Comparison of ENCODE assay signal across 23 cellular contexts in the genomic region with DNA sequence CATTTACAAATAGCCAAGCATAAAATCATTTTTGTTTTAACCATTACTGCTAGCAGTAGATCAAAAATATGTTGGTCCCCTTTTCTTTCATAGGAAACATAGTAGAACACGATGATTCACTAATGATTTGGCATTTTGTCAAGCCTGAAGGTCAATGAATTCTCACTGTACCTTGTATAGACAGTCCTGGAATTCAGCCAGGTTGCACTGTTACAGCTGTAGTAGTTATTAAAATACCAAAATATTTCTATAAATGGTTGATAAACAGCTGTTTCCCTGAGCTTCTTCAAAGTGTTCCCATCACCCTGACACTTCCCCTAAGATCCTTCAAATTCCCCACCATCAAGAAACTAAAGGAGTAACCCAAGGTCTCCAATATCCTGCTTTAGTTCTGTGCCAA.
A peak's percentile ranks its signal among the peaks of the same experiment; 100 is the strongest.
DNase-seq lines count a peak whose midpoint lies in the region; FAIRE-seq and TF ChIP-seq lines count a peak whose summit lies in the region.
"Had no signal": no experiment of that assay in that cellular context is flagged by ENCODE, and none has a peak within 500 bp of the region (broad histone marks: within the 10 kb centered on the region; RNA-seq: fewer than 3 reads in every experiment).

No MANE protein-coding gene starts in this region.

- intact Hi-C loops in endothelial cell of umbilical vein (cut with micrococcal nuclease), result no loop called here

- no peak for TF ChIP-seq CTCF in endothelial cell of umbilical vein (IDR thresholded peaks at IDR 0.05; ENCODE audit: extremely low read depth in 1 of 2, insufficient read depth in 1 of 2, low read depth in 1 of 2, low read length in 2 of 2)

- BruUV-seq in endothelial cell of umbilical vein (replicated peaks; lab: Mats Ljungman, UMichigan), result no TSS peak

- CTCF ChIA-PET in endothelial cell of umbilical vein (lab: Charles Lee), result no interaction called here

- no peak overlapping the region for H3K27ac ChIP-seq in endothelial cell of umbilical vein (ENCODE audit: insufficient read depth, low read depth, low read length)
- H3K27ac ChIP-seq: ascending aorta, SK-N-MC had no signal

- TF ChIP-seq POLR2A in endothelial cell of umbilical vein (IDR thresholded peaks at IDR 0.05; ENCODE audit: low read depth, low read length), result no peak

- H2AFZ ChIP-seq in endothelial cell of umbilical vein (ENCODE audit: low read depth, low read length), result no peak overlapping the region

- H3K4me3 ChIP-seq in endothelial cell of umbilical vein (replicated peaks in 1 of 3; ENCODE audit: insufficient read depth in 1 of 3, low read depth in 1 of 3, low read length in 3 of 3), result no peak overlapping the region
- H3K4me3 ChIP-seq: ascending aorta, heart left ventricle, SK-N-MC had no signal

- no peaks in the 10 kb centered on the region for H3K36me3 ChIP-seq in endothelial cell of umbilical vein (ENCODE audit: control insufficient read depth in 2 of 2, extremely low read depth in 1 of 2, insufficient read depth in 2 of 2, low read length in 2 of 2)
- H3K36me3 ChIP-seq: ascending aorta had no signal

- H3K79me2 ChIP-seq in endothelial cell of umbilical vein (ENCODE audit: control insufficient read depth, insufficient read depth, low read length), result no peaks in the 10 kb centered on the region

- H3K4me1 ChIP-seq in endothelial cell of umbilical vein (ENCODE audit: control insufficient read depth, extremely low read depth, insufficient read depth, low read length), result no peaks in the 10 kb centered on the region
- H3K4me1 ChIP-seq: ascending aorta had no signal

- POLR2A ChIA-PET in endothelial cell of umbilical vein (lab: Charles Lee), result no interaction called here

- H3K9ac ChIP-seq in endothelial cell of umbilical vein (replicated peaks; ENCODE audit: extremely low read depth, insufficient read depth, low read length), result no peak overlapping the region

- no peaks in the 10 kb centered on the region for H3K27me3 ChIP-seq in endothelial cell of umbilical vein (ENCODE audit: control insufficient read depth in 2 of 2, insufficient read depth in 2 of 2, low read length in 2 of 2)
- H3K27me3 ChIP-seq: ascending aorta, heart left ventricle had no signal

- no peak overlapping the region for H3K4me2 ChIP-seq in endothelial cell of umbilical vein (ENCODE audit: insufficient read depth, low read length)

- no peaks in the 10 kb centered on the region for H3K9me1 ChIP-seq in endothelial cell of umbilical vein (replicated peaks; ENCODE audit: control insufficient read depth, extremely low read depth, insufficient read depth, low read length)

- DNase-seq in NCI-H1694 (lab: John Stamatoyannopoulos, UW) (peak; percentile 16), NCI-H1694 treated with DMSO at 0.1 percent for 48 hours (lab: John Stamatoyannopoulos, UW) (no peak), RCC 7860 (ENCODE audit: low spot score) (no peak), endothelial cell of umbilical vein (ENCODE audit: low read depth, low spot score) (peak; percentile 1), renal cortical epithelial cell (ENCODE audit: low read depth) (peak; percentile 7), NCI-H2171 treated with DMSO at 0.1 percent for 48 hours (lab: John Stamatoyannopoulos, UW) (no peak), NCI-H748 (lab: John Stamatoyannopoulos, UW; ENCODE audit: unreplicated experiment) (no peak), SW 1271 (lab: John Stamatoyannopoulos, UW) (no peak)
- DNase-seq: activated CD4-positive, alpha-beta T cell treated with anti-CD3 and anti-CD28 coated beads for 48 hours; activated CD8-positive, alpha-beta memory T cell treated with anti-CD3 and anti-CD28 coated beads, Interleukin-2, amount 50 U/mL, for 48 hours; activated gamma-delta T cell treated with Interleukin-2 at 50 U/mL for 16 hours; DMS153; erythroblast; GOT3; NCI-H1092 treated with DMSO at 0.1 percent for 48 hours; NCI-H226; retina; stimulated activated naive CD8-positive, alpha-beta T cell treated with anti-CD3 and anti-CD28 coated beads, Interleukin-15, Interleukin-2, amounts not matched to agents 100 U/mL and 50 U/mL, for 24 hours; T1000 had no signal

- FAIRE-seq in RCC 7860 (lab: Jason Lieb, UNC) (peak; percentile 31), endothelial cell of umbilical vein (lab: Jason Lieb, UNC) (no peak)
- FAIRE-seq: islet of Langerhans had no signal

- dilution Hi-C loops in endothelial cell of umbilical vein (cut with MboI; ENCODE audit: extremely low pct_ligation_motif_present, low sequenced_read_pairs), result no loop called here

- no peaks in the 10 kb centered on the region for H4K20me1 ChIP-seq in endothelial cell of umbilical vein (replicated peaks; ENCODE audit: control insufficient read depth, extremely low read depth, insufficient read depth, low read length)

- no peaks in the 10 kb centered on the region for H3K9me3 ChIP-seq in endothelial cell of umbilical vein (replicated peaks; ENCODE audit: control insufficient read depth, insufficient read depth, low read length)
- H3K9me3 ChIP-seq: ascending aorta had no signal

TF ChIP-seq in endothelial cell of umbilical vein, 7 proteins besides CTCF, POLR2A, EP300 and RAD21:
- TF ChIP-seq, protein P1, sequence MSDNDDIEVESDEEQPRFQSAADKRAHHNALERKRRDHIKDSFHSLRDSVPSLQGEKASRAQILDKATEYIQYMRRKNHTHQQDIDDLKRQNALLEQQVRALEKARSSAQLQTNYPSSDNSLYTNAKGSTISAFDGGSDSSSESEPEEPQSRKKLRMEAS (IDR thresholded peaks at IDR 0.05; ENCODE audit: insufficient read depth, insufficient read length), result no peak
- TF ChIP-seq POLR2AphosphoS5 (IDR thresholded peaks at IDR 0.05; ENCODE audit: insufficient read depth, low read depth, low read length) (no peak), EZH2 (IDR thresholded peaks at IDR 0.05; ENCODE audit: borderline replicate concordance, low read depth, low read length, severe bottlenecking) (no peak), GATA2 (IDR thresholded peaks at IDR 0.05; ENCODE audit: insufficient read depth, insufficient read length, low read depth, low read length) (no peak), MYC (IDR thresholded peaks at IDR 0.05; ENCODE audit: low read depth, low read length) (no peak), FOS (IDR thresholded peaks at IDR 0.05; ENCODE audit: borderline replicate concordance, insufficient read depth, low read length) (no peak), JUN (IDR thresholded peaks at IDR 0.05; ENCODE audit: borderline replicate concordance, insufficient read depth, insufficient read length, low read depth) (no peak)

Comparison
In these comparisons a context has a peak if more than half of its experiments do, and no peak if none do; other contexts are left out.
1. DNase-seq: peak in NCI-H1694 (single experiment), endothelial cell of umbilical vein (single experiment) and renal cortical epithelial cell (single experiment); none in NCI-H1694 treated with DMSO at 0.1 percent for 48 hours (single experiment), RCC 7860 (single experiment), NCI-H2171 treated with DMSO at 0.1 percent for 48 hours (single experiment), NCI-H748 (single experiment) and SW 1271 (0 of 2).